In genomic region chr6:37820713-37821069, GRCh38 we compare ENCODE assay signal across 8 cellular contexts. TPM values are rescaled to one million over a fixed set of nuclear protein-coding genes. Genes with fewer than 3 reads are reported as not detected.
DNase-seq lines count a peak whose midpoint lies in the region; ATAC-seq and TF ChIP-seq lines count a peak whose summit lies in the region.

No MANE protein-coding gene starts in this region.

- WGBS in HUES64: 34% methylated on average over 2 of the region's 3 CpGs

- H3K9me3 ChIP-seq in AG04450 (ENCODE audit: control insufficient read depth, insufficient read depth, low read length) (no peaks in the 10 kb centered on the region; the same call in 1 of the 2 replicates), HUES64 (ENCODE audit: insufficient read depth, low read depth, low read length) (no peaks in the 10 kb centered on the region), mucosa of rectum (ENCODE audit: control insufficient read depth in 2 of 2, low read length in 2 of 2) (no peaks in the 10 kb centered on the region)

- H3K9me3 Mint-ChIP-seq in central memory CD8-positive, alpha-beta T cell: no peaks in the 10 kb centered on the region

- H3K9ac ChIP-seq in HUES64 (ENCODE audit: low read depth, low read length): peak overlapping the region; percentile 23
- peak overlapping the region; percentile 60 to 70 for H3K9ac ChIP-seq in mucosa of rectum (ENCODE audit: low read depth in 1 of 2, low read length in 2 of 2)

- H3K27ac Mint-ChIP-seq in central memory CD8-positive, alpha-beta T cell (ENCODE audit: low read depth): peak overlapping the region; percentile 92

- H3K27ac ChIP-seq in AG04450 (ENCODE audit: low read depth, low read length): no peak overlapping the region
- peak overlapping the region; percentile 78; the same call in 1 of the 2 replicates for H3K27ac ChIP-seq in HUES64 (ENCODE audit: low read depth, low read length)
- peak overlapping the region; percentile 67 to 95 for H3K27ac ChIP-seq in mucosa of rectum (ENCODE audit: low read depth in 2 of 2, low read length in 2 of 2)

- H3K4me1 Mint-ChIP-seq in central memory CD8-positive, alpha-beta T cell: peaks cover 58% of the 10 kb centered on the region

- peak overlapping the region; percentile 92 for H3K4me3 Mint-ChIP-seq in central memory CD8-positive, alpha-beta T cell

- no peak for TF ChIP-seq CTCF in AG04450 (IDR thresholded peaks at IDR 0.05; ENCODE audit: low read depth, low read length)

- ATAC-seq in central memory CD8-positive, alpha-beta T cell (replicated peaks; ENCODE audit: extremely low read depth, poor library complexity, severe bottlenecking): no peak
- ATAC-seq in HG03175 (IDR thresholded peaks at IDR 0.05; ENCODE audit: unreplicated experiment): no peak
- no peak for ATAC-seq in GM19463 (IDR thresholded peaks at IDR 0.05; ENCODE audit: unreplicated experiment)

- H3K27me3 ChIP-seq in AG04450 (ENCODE audit: control insufficient read depth, insufficient read depth, low read length): no peaks in the 10 kb centered on the region
- no peaks in the 10 kb centered on the region for H3K27me3 ChIP-seq in HUES64 (ENCODE audit: insufficient read depth, low read length)
- H3K27me3 ChIP-seq in mucosa of rectum (ENCODE audit: control insufficient read depth in 2 of 2, insufficient read depth in 2 of 2, low read length in 2 of 2): no peaks in the 10 kb centered on the region

- H3K36me3 Mint-ChIP-seq in central memory CD8-positive, alpha-beta T cell (ENCODE audit: insufficient read depth): peaks cover 16% of the 10 kb centered on the region

- no peaks in the 10 kb centered on the region for H3K36me3 ChIP-seq in HUES64 (ENCODE audit: insufficient read depth, low read length)
- H3K36me3 ChIP-seq in mucosa of rectum (ENCODE audit: control insufficient read depth in 2 of 2, insufficient read depth in 2 of 2, low read length in 2 of 2): no peaks in the 10 kb centered on the region

- H3K4me1 ChIP-seq in HUES64 (ENCODE audit: insufficient read depth, low read length) (peaks cover 30% of the 10 kb centered on the region), mucosa of rectum (ENCODE audit: control insufficient read depth in 2 of 2, insufficient read depth in 2 of 2, low read length in 2 of 2) (peaks cover 34 to 35% of the 10 kb centered on the region in 2 donors)

- DNase-seq in AG04450 (ENCODE audit: low read depth, low spot score): no peak
- no peak for DNase-seq in central memory CD8-positive, alpha-beta T cell (ENCODE audit: low spot score in 2 of 2)
- DNase-seq in NCI-H1694 (lab: John Stamatoyannopoulos, UW): no peak
- no peak for DNase-seq in HPDE6-E6E7 (ENCODE audit: extremely low spot score)

- POLR2A ChIA-PET in AG04450 (lab: Yijun Ruan, JAX): interaction anchor here (1.2 to 1.4 kb wide), 3 partner anchors 30 to 335 kb away, joined by 3 read pairs; no protein-coding TSS in a partner anchor

- H3K27me3 Mint-ChIP-seq in central memory CD8-positive, alpha-beta T cell: no peaks in the 10 kb centered on the region

- H3K4me3 ChIP-seq in AG04450 (ENCODE audit: low read depth, low read length) (peak overlapping the region; percentile 88), HUES64 (ENCODE audit: low read length) (peak overlapping the region; percentile 60), mucosa of rectum (ENCODE audit: low read length in 2 of 2) (peak overlapping the region; percentile 71 to 89)

- CTCF ChIA-PET in AG04450 (lab: Charles Lee): interaction anchor here (0.5 to 1.7 kb wide), 3 partner anchors 30 to 49 kb away, joined by 3 to 8 read pairs (median 6); no protein-coding TSS in a partner anchor

RNA-seq across cellular contexts. Expression of gene ZFAND3, which starts 1.2 kb away (rescaled TPM):
- polyA plus RNA-seq in AG04450 (2011; rRNA removed): 15.5 and 29.5 TPM in 2 replicates
- 39.7 and 43.9 TPM in 2 replicates for polyA minus RNA-seq in AG04450 (2011; rRNA and poly(A)+ RNA removed)
- 56.6 TPM for polyA plus RNA-seq in HUES64 (2013, experiment 1 of 2)
- 63.7 TPM for polyA plus RNA-seq in HUES64 (2013, experiment 2 of 2)
